In genomic region chr2:37871453-37872191, GRCh38 we compare ENCODE assay signal across 9 cellular contexts. TPM values are rescaled to one million over a fixed set of nuclear protein-coding genes. Genes with fewer than 3 reads are reported as not detected.
DNase-seq lines count a peak whose midpoint lies in the region; ATAC-seq and TF ChIP-seq lines count a peak whose summit lies in the region.
"Had no signal": no experiment of that assay in that cellular context is flagged by ENCODE, and none has a peak within 500 bp of the region (broad histone marks: within the 10 kb centered on the region; RNA-seq: fewer than 3 reads in every experiment).

No MANE protein-coding gene starts in this region.

- H3K27ac Mint-ChIP-seq in activated naive CD8-positive, alpha-beta T cell treated with anti-CD3 and anti-CD28 coated beads, Interleukin-2, amount 50 U/mL, for 24 hours, result peak overlapping the region; percentile 99

- peak in 3 of 4 donors; percentile 19 to 50 (median 32) for ATAC-seq in heart left ventricle
- peak; percentile 61 for ATAC-seq in HG03095 (IDR thresholded peaks at IDR 0.05; ENCODE audit: unreplicated experiment)
- ATAC-seq in activated naive CD8-positive, alpha-beta T cell treated with anti-CD3 and anti-CD28 coated beads, Interleukin-2, amount 50 U/mL, for 24 hours, result peak; percentile 95
- no peak for ATAC-seq in upper lobe of left lung (ENCODE audit: low FRiP score in 2 of 2)

- no peak for TF ChIP-seq POLR2A in heart left ventricle (IDR thresholded peaks at IDR 0.05)
- TF ChIP-seq POLR2A in erythroblast (IDR thresholded peaks at IDR 0.05; ENCODE audit: low read length), result no peak
- no peak for TF ChIP-seq POLR2A in upper lobe of left lung (IDR thresholded peaks at IDR 0.05)

- no peaks in the 10 kb centered on the region for H3K9me3 ChIP-seq in heart left ventricle
- no peaks in the 10 kb centered on the region for H3K9me3 ChIP-seq in upper lobe of left lung

- H3K27me3 ChIP-seq in heart left ventricle (no peaks in the 10 kb centered on the region), upper lobe of left lung (no peaks in the 10 kb centered on the region)

- H3K27ac ChIP-seq in heart left ventricle, result peak overlapping the region in 9 of 12 donors; percentile 16 to 84 (median 68)
- H3K27ac ChIP-seq in upper lobe of left lung, result no peak overlapping the region

- peaks cover 47% of the 10 kb centered on the region for H3K4me1 Mint-ChIP-seq in activated naive CD8-positive, alpha-beta T cell treated with anti-CD3 and anti-CD28 coated beads, Interleukin-2, amount 50 U/mL, for 24 hours

- H3K36me3 Mint-ChIP-seq in activated naive CD8-positive, alpha-beta T cell treated with anti-CD3 and anti-CD28 coated beads, Interleukin-2, amount 50 U/mL, for 24 hours (ENCODE audit: low read depth), result no peaks in the 10 kb centered on the region

- peak overlapping the region; percentile 65 for H3K4me3 Mint-ChIP-seq in activated naive CD8-positive, alpha-beta T cell treated with anti-CD3 and anti-CD28 coated beads, Interleukin-2, amount 50 U/mL, for 24 hours

- intact Hi-C loops in heart left ventricle (cut with DNase I), result loop anchor here in 7 of 10 donors (5.0 to 10.0 kb wide), 6 partner anchors 207 to 717 kb away; partner anchors contain the start of gene EIF2AK2 (in 1 of the 7)
- intact Hi-C loops in cardiac septum (cut with DNase I), result loop anchor here (2.0 to 10.0 kb wide), 2 partner anchors 13 to 217 kb away; no protein-coding TSS in a partner anchor

- DNase-seq in heart left ventricle (no peak), cardiac septum (ENCODE audit: low spot score) (no peak), non-pigmented ciliary epithelial cell (ENCODE audit: low read depth) (peak; percentile 43), erythroblast (lab: John Stamatoyannopoulos, UW) (no peak), upper lobe of left lung (no peak)
- DNase-seq in activated naive CD8-positive, alpha-beta T cell treated with anti-CD3 and anti-CD28 coated beads, Interleukin-2, amount 50 U/mL, for 24 hours, result no peak
- DNase-seq in activated CD4-positive, alpha-beta T cell treated with anti-CD3 and anti-CD28 coated beads for 48 hours, result no peak

- WGBS in heart left ventricle, 4 donors, result 66 to 76% (median 72%) methylated on average over 7 of the region's 7 CpGs
- 63 to 75% methylated on average over 7 of the region's 7 CpGs for WGBS in upper lobe of left lung, 2 donors

- no peak overlapping the region for H3K4me3 ChIP-seq in heart left ventricle
- no peak overlapping the region for H3K4me3 ChIP-seq in upper lobe of left lung
- H3K4me3 ChIP-seq: skin epidermis had no signal

- H3K4me1 ChIP-seq in heart left ventricle (peaks cover 0 to 87% (median 52%) of the 10 kb centered on the region in 12 donors), upper lobe of left lung (peaks cover 0 to 6% (median 4%) of the 10 kb centered on the region in 4 donors)

- TF ChIP-seq CTCF in heart left ventricle (IDR thresholded peaks at IDR 0.05) (no peak), upper lobe of left lung (IDR thresholded peaks at IDR 0.05) (no peak)

- peaks cover 4% of the 10 kb centered on the region for H3K27me3 Mint-ChIP-seq in activated naive CD8-positive, alpha-beta T cell treated with anti-CD3 and anti-CD28 coated beads, Interleukin-2, amount 50 U/mL, for 24 hours

- TF ChIP-seq EP300 in upper lobe of left lung (IDR thresholded peaks at IDR 0.05), result no peak

- no peaks in the 10 kb centered on the region for H3K9me3 Mint-ChIP-seq in activated naive CD8-positive, alpha-beta T cell treated with anti-CD3 and anti-CD28 coated beads, Interleukin-2, amount 50 U/mL, for 24 hours

- H3K36me3 ChIP-seq in heart left ventricle (no peaks in the 10 kb centered on the region), upper lobe of left lung (no peaks in the 10 kb centered on the region)

RNA-seq across cellular contexts. Expression of gene RMDN2, which starts 53.5 kb away (rescaled TPM):
- total RNA-seq in heart left ventricle (1 to 10 TPM; 3.4 to 7.2 (median 5.8) TPM), cardiac septum (4.8 TPM), upper lobe of left lung (10 to 100 TPM in 5 of 6 donors, 1 to 10 TPM in 1; 9.3 to 31.9 (median 17.0) TPM)
- polyA plus RNA-seq in heart left ventricle, result 1 to 10 TPM; 2.7 to 4.0 TPM

Comparison
In these comparisons a context has a peak if more than half of its experiments do, and no peak if none do; other contexts are left out.
1. ATAC-seq: peak in heart left ventricle (3 of 4), HG03095 (single experiment) and activated naive CD8-positive, alpha-beta T cell treated with anti-CD3 and anti-CD28 coated beads, Interleukin-2, amount 50 U/mL, for 24 hours (single experiment); none in upper lobe of left lung (0 of 2).
2. H3K27ac ChIP-seq: peak in heart left ventricle (9 of 12); none in upper lobe of left lung (0 of 4).